8 cellular contexts compared by ENCODE assay signal in genomic region chr1:16514107-16515055, GRCh38. TPM values are rescaled to one million over a fixed set of nuclear protein-coding genes. Genes with fewer than 3 reads are reported as not detected.
DNase-seq lines count a peak whose midpoint lies in the region; ATAC-seq and TF ChIP-seq lines count a peak whose summit lies in the region.
"Not testable (repeated sequence)": the region's sequence is repeated elsewhere in the genome, so short reads cannot be mapped to it uniquely, and the experiment has no call there.

TSS of gene RNU1-1 (minus strand) at chr1:16514285.

- H3K27ac ChIP-seq in SJCRH30 (peak within 1 kb of the TSS; percentile 100), gastrocnemius medialis (peak within 1 kb of the TSS; percentile 74 to 89 (median 83)), tibial nerve (peak within 1 kb of the TSS in 3 of 4 donors; percentile 74 to 87 (median 83))
- H3K27ac ChIP-seq in effector memory CD4-positive, alpha-beta T cell (ENCODE audit: insufficient read depth, low read length, poor library complexity, severe bottlenecking): peak within 1 kb of the TSS; percentile 86

- H3K4me1 ChIP-seq in SJCRH30; effector memory CD4-positive, alpha-beta T cell (ENCODE audit: control insufficient read depth, insufficient read depth, low read length, poor library complexity, severe bottlenecking); tibial nerve: not testable (repeated sequence)
- H3K4me1 ChIP-seq in gastrocnemius medialis: peaks cover 3 to 15% of the 10 kb centered on the region in 2 donors

- H3K27me3 ChIP-seq in SJCRH30; effector memory CD4-positive, alpha-beta T cell (replicated peaks; ENCODE audit: control insufficient read depth, insufficient read depth, low read length, poor library complexity, severe bottlenecking); gastrocnemius medialis: not testable (repeated sequence)
- H3K27me3 ChIP-seq in tibial nerve: peaks cover 0 to 11% of the 10 kb centered on the region in 2 donors

- not testable (repeated sequence) for H3K36me3 ChIP-seq in SJCRH30; effector memory CD4-positive, alpha-beta T cell (ENCODE audit: control insufficient read depth, insufficient read depth, low read length); gastrocnemius medialis; tibial nerve

- TF ChIP-seq CTCF in gastrocnemius medialis (IDR thresholded peaks at IDR 0.05 in 4 of 5, conservative IDR thresholded peaks at IDR 0.05 in 1 of 5); tibial nerve (IDR thresholded peaks at IDR 0.05): not testable (repeated sequence)

- in situ Hi-C loops in gastrocnemius medialis (cut with MboI; ENCODE audit: low sequenced_read_pairs in 4 of 4): loop anchor here in 1 of 4 donors (25.0 kb wide), 1 partner anchor 123 kb away; no protein-coding TSS in a partner anchor

- peak; percentile 73 for ATAC-seq in left colon
- peak; percentile 62 to 64 for ATAC-seq in gastrocnemius medialis

- peak in 1 of 2 donors; percentile 52 for TF ChIP-seq EP300 in tibial nerve (IDR thresholded peaks at IDR 0.05)

- not testable (repeated sequence) for H3K9me3 ChIP-seq in SJCRH30 (replicated peaks); effector memory CD4-positive, alpha-beta T cell (ENCODE audit: control insufficient read depth, low read length); gastrocnemius medialis; tibial nerve

- intact Hi-C loops in left colon (cut with DNase I, micrococcal nuclease); gastrocnemius medialis (cut with DNase I; ENCODE audit: low total_unique reads): not testable (repeated sequence)

- H3K4me3 ChIP-seq in SJCRH30: peak within 1 kb of the TSS; percentile 64
- H3K4me3 ChIP-seq in effector memory CD4-positive, alpha-beta T cell (ENCODE audit: insufficient read depth, low read depth, low read length, poor library complexity, severe bottlenecking): peak within 1 kb of the TSS; percentile 25
- H3K4me3 ChIP-seq in gastrocnemius medialis: peak within 1 kb of the TSS; percentile 34 to 53 (median 47)
- H3K4me3 ChIP-seq in tibial nerve: peak within 1 kb of the TSS in 3 of 4 donors; percentile 17 to 35 (median 27)

- DNase-seq in GM04503 (ENCODE audit: low read depth): peak; percentile 39
- peak; percentile 68 for DNase-seq in NCI-H1105 treated with DMSO at 0.1 percent for 48 hours (lab: John Stamatoyannopoulos, UW)
- peak; percentile 88 to 92 for DNase-seq in SJCRH30
- DNase-seq in activated T-cell treated with anti-CD3 and anti-CD28 coated beads, Interleukin-2, amount 50 U/mL, for 1 hour: peak; percentile 84
- DNase-seq in effector memory CD4-positive, alpha-beta T cell: peak; percentile 56 to 77 (median 72)
- peak; percentile 69 to 86 for DNase-seq in left colon
- peak; percentile 69 to 74 for DNase-seq in gastrocnemius medialis
- DNase-seq in tibial nerve (ENCODE audit: low spot score in 2 of 2): peak in 1 of 2 donors; percentile 63

- WGBS in tibial nerve, 2 donors: 1 to 2% methylated on average over 15 to 34 of the region's 40 CpGs

- TF ChIP-seq POLR2A in gastrocnemius medialis (IDR thresholded peaks at IDR 0.05): peak in 1 of 2 donors; percentile 81
- not testable (repeated sequence) for TF ChIP-seq POLR2A in tibial nerve (IDR thresholded peaks at IDR 0.05)

RNA-seq across cellular contexts. Expression of gene RNU1-1, which starts in this region (rescaled TPM):
- total RNA-seq in SJCRH30 (2014; rRNA removed; shearing (Covaris generic)): under 0.01 TPM in 2 replicates
- total RNA-seq in left colon: 1,000 to 10,000 TPM; 3,977 to 5,589 TPM
- total RNA-seq in gastrocnemius medialis: under 1 TPM in 1 of 4 donors, not detected in 3; under 0.01 TPM
- total RNA-seq in tibial nerve: under 1 TPM; under 0.01 TPM

Comparison
In these comparisons a context has a peak if more than half of its experiments do, and no peak if none do; other contexts are left out.
1. RNA of gene RNU1-1 (total RNA-seq): 3,977 to 5,589 TPM in left colon; under 0.01 TPM in SJCRH30, under 0.01 TPM in gastrocnemius medialis and under 0.01 TPM in tibial nerve; every median in the first group is over 1,000 times any median in the second.
2. Peak in DNase-seq, H3K4me3 ChIP-seq and H3K27ac ChIP-seq in SJCRH30; RNA of the gene not detected or under 1 TPM.
3. Peak in DNase-seq, ATAC-seq, H3K4me3 ChIP-seq and H3K27ac ChIP-seq in gastrocnemius medialis; RNA of the gene not detected or under 1 TPM.
4. Peak in every context shown above with its lines, with median percentiles within 50 percentile points of each other: H3K27ac ChIP-seq and H3K4me3 ChIP-seq.